Comparison of ENCODE assay signal across 24 cellular contexts in the genomic region with DNA sequence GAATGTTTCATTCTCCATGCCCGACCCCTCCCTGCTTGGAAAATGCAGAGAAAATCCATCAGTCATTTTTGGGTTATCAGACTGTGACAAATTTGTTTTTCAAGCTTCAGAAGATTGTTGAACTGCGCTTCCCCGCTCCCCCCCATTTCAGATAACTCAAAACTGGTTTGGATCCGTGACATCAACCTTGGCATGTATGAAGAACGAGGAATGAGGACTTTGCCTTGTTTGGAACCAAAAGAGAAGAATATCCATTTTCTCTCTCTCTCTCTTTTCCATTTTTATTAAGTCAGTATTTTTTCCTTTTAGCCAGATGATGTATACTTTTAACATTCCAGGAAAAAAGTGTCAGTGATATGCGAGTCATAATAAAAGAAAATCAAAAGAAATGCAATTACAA.
DNase-seq lines count a peak whose midpoint lies in the region; ATAC-seq and TF ChIP-seq lines count a peak whose summit lies in the region.
"Had no signal": no experiment of that assay in that cellular context is flagged by ENCODE, and none has a peak within 500 bp of the region (broad histone marks: within the 10 kb centered on the region; RNA-seq: fewer than 3 reads in every experiment).

No MANE protein-coding gene starts in this region.

- no peak for TF ChIP-seq POLR2A in uterus (IDR thresholded peaks at IDR 0.05)

- H3K36me3 ChIP-seq in left ventricle myocardium inferior (no peaks in the 10 kb centered on the region), ascending aorta (no peaks in the 10 kb centered on the region), mesenchymal stem cell (ENCODE audit: control insufficient read depth in 1 of 2, insufficient read depth in 2 of 2, low read depth in 1 of 2, low read length in 2 of 2) (peaks cover 0 to 3% of the 10 kb centered on the region in 2 experiments), uterus (no peaks in the 10 kb centered on the region), WERI-Rb-1 (no peaks in the 10 kb centered on the region)
- H3K36me3 ChIP-seq: BE2C, HAP-1 had no signal

- 84% methylated on average over 5 of the region's 6 CpGs for WGBS in mesenchymal stem cell

- peaks cover 26% of the 10 kb centered on the region for H3K4me1 ChIP-seq in left ventricle myocardium inferior
- peaks cover 3 to 53% of the 10 kb centered on the region in 2 donors for H3K4me1 ChIP-seq in ascending aorta
- peaks cover 4% of the 10 kb centered on the region for H3K4me1 ChIP-seq in mesenchymal stem cell (ENCODE audit: control insufficient read depth, insufficient read depth, low read depth, low read length)
- H3K4me1 ChIP-seq in uterus, result peaks cover 0 to 16% of the 10 kb centered on the region in 2 donors
- H3K4me1 ChIP-seq: BE2C, HAP-1 had no signal

- no peak overlapping the region for H2BK15ac ChIP-seq in mesenchymal stem cell (ENCODE audit: low read depth, poor library complexity, severe bottlenecking)

- H2BK5ac ChIP-seq in mesenchymal stem cell (ENCODE audit: low read depth, low read length, poor library complexity, severe bottlenecking), result no peak overlapping the region

- H3K14ac ChIP-seq in mesenchymal stem cell (ENCODE audit: low read length in 2 of 2), result no peak overlapping the region

- peak overlapping the region; percentile 70 for H3K9ac ChIP-seq in mesenchymal stem cell (ENCODE audit: low read length)

- TF ChIP-seq CTCF in left ventricle myocardium inferior (IDR thresholded peaks at IDR 0.05; ENCODE audit: borderline replicate concordance) (no peak), ascending aorta (IDR thresholded peaks at IDR 0.05) (no peak), uterus (IDR thresholded peaks at IDR 0.05) (no peak), WERI-Rb-1 (IDR thresholded peaks at IDR 0.05; ENCODE audit: low read depth, low read length) (no peak)

- no peak overlapping the region for H3K18ac ChIP-seq in mesenchymal stem cell (ENCODE audit: low read depth in 1 of 2, low read length in 2 of 2)

- no peak overlapping the region for H4K91ac ChIP-seq in mesenchymal stem cell (ENCODE audit: low read length)

- H3K27ac ChIP-seq in left ventricle myocardium inferior (replicated peaks) (peak overlapping the region; percentile 34), ascending aorta (peak overlapping the region; percentile 7 to 75), mesenchymal stem cell (ENCODE audit: low read length, poor library complexity, severe bottlenecking) (no peak overlapping the region), uterus (peak overlapping the region; percentile 85 to 86), WERI-Rb-1 (no peak overlapping the region)

- H2BK12ac ChIP-seq in mesenchymal stem cell (ENCODE audit: low read length in 2 of 2), result no peak overlapping the region

- no peaks in the 10 kb centered on the region for H3K27me3 ChIP-seq in left ventricle myocardium inferior (ENCODE audit: low read depth)
- H3K27me3 ChIP-seq in ascending aorta, result no peaks in the 10 kb centered on the region
- H3K27me3 ChIP-seq in mesenchymal stem cell (ENCODE audit: control insufficient read depth in 1 of 2, insufficient read depth in 1 of 2, low read length in 2 of 2), result peaks cover 0 to 13% of the 10 kb centered on the region in 2 experiments
- no peaks in the 10 kb centered on the region for H3K27me3 ChIP-seq in uterus
- no peaks in the 10 kb centered on the region for H3K27me3 ChIP-seq in WERI-Rb-1 (ENCODE audit: insufficient read depth, low read depth, severe bottlenecking)
- H3K27me3 ChIP-seq: BE2C had no signal

- DNase-seq in left ventricle myocardium inferior, result no peak
- no peak for DNase-seq in Right ventricle myocardium superior
- no peak for DNase-seq in ascending aorta (ENCODE audit: low spot score in 2 of 2)
- no peak for DNase-seq in mesenchymal stem cell
- DNase-seq in uterus, result no peak
- no peak for DNase-seq in WERI-Rb-1
- no peak for DNase-seq in NCI-H2196 treated with DMSO at 0.1 percent for 48 hours (lab: John Stamatoyannopoulos, UW; ENCODE audit: unreplicated experiment)
- no peak for DNase-seq in T1000 (lab: John Stamatoyannopoulos, UW)
- DNase-seq: activated CD8-positive, alpha-beta T cell treated with anti-CD3 and anti-CD28 coated beads, Interleukin-2, amount 10 ng/mL, durations not matched to agents 7 days and 5 days; activated T-cell treated with anti-CD3 and anti-CD28 coated beads, Interleukin-2, amount 50 U/mL, for 1 hour; BE2C; endodermal cell; GF-D8; hypothalamus; immature natural killer cell; naive thymus-derived CD8-positive, alpha-beta T cell; NCI-H1694 treated with DMSO at 0.1 percent for 48 hours; NCI-H524; NK-92 treated with Interleukin-12 subunit alpha and Interleukin-12 subunit beta, amount 100 ng/mL, for 24 hours; occipital lobe; stimulated activated naive CD8-positive, alpha-beta T cell treated with anti-CD3 and anti-CD28 coated beads, Interleukin-15, amount 100 ng/mL, for 72 hours; T-cell had no signal

- intact Hi-C loops in left ventricle myocardium inferior (cut with micrococcal nuclease), result no loop called here
- intact Hi-C loops in Right ventricle myocardium superior (cut with DNase I), result no loop called here
- intact Hi-C loops in ascending aorta (cut with DNase I), result loop anchor here (5.0 kb wide), 3 partner anchors 89 to 169 kb away; a partner anchor contains a TSS
- intact Hi-C loops in uterus (cut with DNase I; ENCODE audit: low total_unique reads), result no loop called here

- H4K8ac ChIP-seq in mesenchymal stem cell (ENCODE audit: low read length), result no peak overlapping the region

- H2AFZ ChIP-seq in mesenchymal stem cell (ENCODE audit: low read depth, low read length), result no peak overlapping the region

- no peak overlapping the region for H3K4ac ChIP-seq in mesenchymal stem cell (ENCODE audit: low read depth in 1 of 2, low read length in 2 of 2)

- no peak for ATAC-seq in Right ventricle myocardium superior (ENCODE audit: poor library complexity)
- ATAC-seq: activated CD8-positive, alpha-beta T cell treated with anti-CD3 and anti-CD28 coated beads, Interleukin-2, amount 10 ng/mL, durations not matched to agents 7 days and 5 days; naive thymus-derived CD8-positive, alpha-beta T cell; stimulated activated naive CD8-positive, alpha-beta T cell treated with anti-CD3 and anti-CD28 coated beads, Interleukin-15, amount 100 ng/mL, for 72 hours; T-cell had no signal

- H2AK5ac ChIP-seq in mesenchymal stem cell (ENCODE audit: low read length, severe bottlenecking), result no peak overlapping the region

- peaks cover 3% of the 10 kb centered on the region for H3K79me1 ChIP-seq in mesenchymal stem cell (replicated peaks; ENCODE audit: low read length, poor library complexity, severe bottlenecking)

- H3K4me2 ChIP-seq in mesenchymal stem cell (ENCODE audit: low read length, poor library complexity, severe bottlenecking), result no peak overlapping the region

- H3K9me3 ChIP-seq in left ventricle myocardium inferior (replicated peaks), result no peaks in the 10 kb centered on the region
- H3K9me3 ChIP-seq in ascending aorta, result no peaks in the 10 kb centered on the region
- H3K9me3 ChIP-seq in mesenchymal stem cell (ENCODE audit: control insufficient read depth, low read length), result no peaks in the 10 kb centered on the region
- no peaks in the 10 kb centered on the region for H3K9me3 ChIP-seq in uterus
- H3K9me3 ChIP-seq in WERI-Rb-1 (ENCODE audit: severe bottlenecking), result no peaks in the 10 kb centered on the region
- H3K9me3 ChIP-seq: BE2C, HAP-1 had no signal

- no peak overlapping the region for H2BK120ac ChIP-seq in mesenchymal stem cell (ENCODE audit: low read depth, low read length)

- no peak overlapping the region for H3K4me3 ChIP-seq in left ventricle myocardium inferior
- peak overlapping the region in 1 of 2 donors; percentile 13 for H3K4me3 ChIP-seq in ascending aorta
- H3K4me3 ChIP-seq in mesenchymal stem cell (ENCODE audit: insufficient read depth in 1 of 2, low read depth in 1 of 2, low read length in 2 of 2), result no peak overlapping the region
- H3K4me3 ChIP-seq in uterus, result no peak overlapping the region
- H3K4me3 ChIP-seq in WERI-Rb-1 (ENCODE audit: low read depth, low read length), result no peak overlapping the region
- H3K4me3 ChIP-seq: HAP-1, skin epidermis had no signal

- H3K23ac ChIP-seq in mesenchymal stem cell (ENCODE audit: low read length in 2 of 2), result no peak overlapping the region

Comparison
In these comparisons a context has a peak if more than half of its experiments do, and no peak if none do; other contexts are left out.
1. H3K27ac ChIP-seq: peak in left ventricle myocardium inferior (single experiment), ascending aorta (2 of 2) and uterus (2 of 2); none in mesenchymal stem cell (single experiment) and WERI-Rb-1 (single experiment).